7 cellular contexts compared by ENCODE assay signal in the genomic region with DNA sequence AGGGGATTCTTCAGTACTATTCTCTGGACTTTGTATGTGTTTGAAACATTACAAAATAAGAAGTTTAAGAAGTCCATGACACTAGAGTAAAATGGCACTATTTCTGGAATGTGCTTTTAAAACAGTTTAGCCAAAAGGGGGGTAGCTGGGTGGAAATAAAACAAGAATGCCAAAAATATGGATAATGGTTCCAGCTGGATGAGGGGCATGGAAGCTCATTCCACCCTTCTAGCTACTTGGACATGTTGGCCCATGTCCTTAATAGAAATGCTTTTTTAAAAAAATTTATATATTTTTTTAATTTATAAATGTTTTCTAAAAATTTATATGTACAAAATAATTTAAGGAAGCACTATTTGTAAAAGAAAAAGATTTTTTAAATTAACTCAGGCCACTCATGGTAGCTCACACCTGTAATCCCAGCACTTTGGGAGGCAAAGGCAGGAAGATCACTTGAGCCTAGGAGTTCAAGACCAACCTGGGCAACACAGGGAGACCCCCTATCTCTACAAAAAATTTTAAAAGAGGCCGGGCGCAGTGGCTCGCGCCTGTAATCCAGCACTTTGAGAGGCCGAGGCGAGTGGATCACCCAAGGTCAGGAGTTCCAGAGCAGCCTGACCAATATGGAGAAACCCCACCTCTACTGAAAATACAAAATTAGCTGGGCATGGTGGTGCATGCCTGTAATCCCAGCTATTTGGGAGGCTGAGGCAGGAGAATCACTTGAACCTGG. TPM values are rescaled to one million over a fixed set of nuclear protein-coding genes. Genes with fewer than 3 reads are reported as not detected.
DNase-seq lines count a peak whose midpoint lies in the region; ATAC-seq and TF ChIP-seq lines count a peak whose summit lies in the region.

No MANE protein-coding gene starts in this region.

- intact Hi-C loops in activated CD4-positive, alpha-beta memory T cell treated with anti-CD3 and anti-CD28 coated beads for 36 hours (cut with micrococcal nuclease): no loop called here

- no peaks in the 10 kb centered on the region for H3K27me3 ChIP-seq in GM23248 (replicated peaks; ENCODE audit: insufficient read depth)
- no peaks in the 10 kb centered on the region for H3K27me3 ChIP-seq in hepatocyte

- peak overlapping the region; percentile 68 for H3K27ac ChIP-seq in GM23248
- peak overlapping the region; percentile 86 for H3K27ac ChIP-seq in hepatocyte

- H3K4me2 ChIP-seq in GM23248 (ENCODE audit: unreplicated experiment) (peak overlapping the region; percentile 90), hepatocyte (peak overlapping the region; percentile 34)

- TF ChIP-seq CTCF in hepatocyte (IDR thresholded peaks at IDR 0.05; ENCODE audit: poor library complexity): no peak

- peak overlapping the region; percentile 63 for H3K4me3 ChIP-seq in GM23248
- no peak overlapping the region for H3K4me3 ChIP-seq in hepatocyte

- H3K9me3 ChIP-seq in GM23248 (ENCODE audit: low read depth) (no peaks in the 10 kb centered on the region), hepatocyte (ENCODE audit: low read depth) (no peaks in the 10 kb centered on the region)

- whole genome bisulfite sequencing in GM23248 (ENCODE audit: low coverage in 1 of 2, low lambda C conversion rate in 2 of 2, missing lambda C conversion rate in 2 of 2), 2 experiments: 87 to 96% methylated on average over 6 of the region's 6 CpGs
- 99% methylated on average over 6 of the region's 6 CpGs for WGBS in hepatocyte (ENCODE audit: low lambda C conversion rate, missing lambda C conversion rate)

- ATAC-seq in stimulated activated naive B cell treated with anti-CD40 and anti-IgM and Interleukin-4, amounts not matched to agents 10 μg/mL and 1 μg/mL and 100 μg/mL, for 72 hours (replicated peaks): no peak

- DNase-seq in GM23248 (no peak), hepatocyte (ENCODE audit: low spot score) (no peak), NCI-H2171 treated with DMSO at 0.1 percent for 48 hours (lab: John Stamatoyannopoulos, UW) (no peak), DMS79 (lab: John Stamatoyannopoulos, UW) (no peak), 8988T (no peak)
- no peak for DNase-seq in activated CD4-positive, alpha-beta memory T cell treated with anti-CD3 and anti-CD28 coated beads for 36 hours
- DNase-seq in stimulated activated naive B cell treated with anti-CD40 and anti-IgM and Interleukin-4, amounts not matched to agents 10 μg/mL and 1 μg/mL and 100 μg/mL, for 72 hours: no peak

- 0 out of 2 replicates have a peak, but pooled peaks cover 3% of the 10 kb centered on the region for H4K20me1 ChIP-seq in GM23248 (ENCODE audit: insufficient read depth)
- H4K20me1 ChIP-seq in hepatocyte (ENCODE audit: insufficient read depth, poor library complexity, severe bottlenecking): peaks cover 25% of the 10 kb centered on the region

- peak overlapping the region; percentile 78 for H3K4me3 Mint-ChIP-seq in activated CD4-positive, alpha-beta memory T cell treated with anti-CD3 and anti-CD28 coated beads for 36 hours
- H3K4me3 Mint-ChIP-seq in stimulated activated naive B cell treated with anti-CD40 and anti-IgM and Interleukin-4, amounts not matched to agents 10 μg/mL and 1 μg/mL and 100 μg/mL, for 72 hours: peak overlapping the region; percentile 76 to 82

- H3K27ac Mint-ChIP-seq in activated CD4-positive, alpha-beta memory T cell treated with anti-CD3 and anti-CD28 coated beads for 36 hours: peak overlapping the region; percentile 100
- peak overlapping the region; percentile 99 for H3K27ac Mint-ChIP-seq in stimulated activated naive B cell treated with anti-CD40 and anti-IgM and Interleukin-4, amounts not matched to agents 10 μg/mL and 1 μg/mL and 100 μg/mL, for 72 hours

- H3K9me3 Mint-ChIP-seq in activated CD4-positive, alpha-beta memory T cell treated with anti-CD3 and anti-CD28 coated beads for 36 hours: no peaks in the 10 kb centered on the region
- no peaks in the 10 kb centered on the region for H3K9me3 Mint-ChIP-seq in stimulated activated naive B cell treated with anti-CD40 and anti-IgM and Interleukin-4, amounts not matched to agents 10 μg/mL and 1 μg/mL and 100 μg/mL, for 72 hours

- H3K4me1 ChIP-seq in GM23248 (ENCODE audit: insufficient read depth) (peaks cover 37% of the 10 kb centered on the region), hepatocyte (ENCODE audit: insufficient read depth) (peaks cover 19% of the 10 kb centered on the region)

- H3K36me3 ChIP-seq in GM23248 (ENCODE audit: low read depth) (peaks cover 8% of the 10 kb centered on the region; the same call in 1 of the 2 replicates), hepatocyte (replicated peaks; ENCODE audit: insufficient read depth, low read depth) (no peaks in the 10 kb centered on the region)

- POLR2A ChIA-PET in activated CD4-positive, alpha-beta memory T cell treated with anti-CD3 and anti-CD28 coated beads for 36 hours (lab: Charles Lee): interaction anchor here (5.4 kb wide), 1 partner anchor 13 kb away, joined by 34 read pairs; the partner anchor contains the start of gene ZC3H7A

- in situ Hi-C loops in GM23248 (cut with MboI): no loop called here

- CTCF ChIA-PET in activated CD4-positive, alpha-beta memory T cell treated with anti-CD3 and anti-CD28 coated beads for 36 hours (lab: Charles Lee): interaction anchor here (0.7 to 10.2 kb wide), 4 partner anchors 9 to 41 kb away, joined by 3 to 99 read pairs (median 4); partner anchors contain the start of genes TXNDC11 and ZC3H7A

- H2AFZ ChIP-seq in GM23248 (no peak overlapping the region), hepatocyte (no peak overlapping the region)

- peaks cover 35% of the 10 kb centered on the region for H3F3A ChIP-seq in GM23248 (ENCODE audit: insufficient read depth)

- H3K36me3 Mint-ChIP-seq in activated CD4-positive, alpha-beta memory T cell treated with anti-CD3 and anti-CD28 coated beads for 36 hours: peaks cover 24% of the 10 kb centered on the region
- H3K36me3 Mint-ChIP-seq in stimulated activated naive B cell treated with anti-CD40 and anti-IgM and Interleukin-4, amounts not matched to agents 10 μg/mL and 1 μg/mL and 100 μg/mL, for 72 hours: peaks cover 11 to 23% of the 10 kb centered on the region in 2 donors

- H3K9me2 ChIP-seq in GM23248 (ENCODE audit: insufficient read depth) (no peaks in the 10 kb centered on the region), hepatocyte (replicated peaks; ENCODE audit: insufficient read depth) (no peaks in the 10 kb centered on the region)

- H3K79me2 ChIP-seq in GM23248 (ENCODE audit: insufficient read depth) (peaks cover 99% of the 10 kb centered on the region), hepatocyte (peaks cover 96% of the 10 kb centered on the region)

- H3K27me3 Mint-ChIP-seq in activated CD4-positive, alpha-beta memory T cell treated with anti-CD3 and anti-CD28 coated beads for 36 hours: no peaks in the 10 kb centered on the region
- no peaks in the 10 kb centered on the region for H3K27me3 Mint-ChIP-seq in stimulated activated naive B cell treated with anti-CD40 and anti-IgM and Interleukin-4, amounts not matched to agents 10 μg/mL and 1 μg/mL and 100 μg/mL, for 72 hours

- peak overlapping the region; percentile 57 for H3K9ac ChIP-seq in GM23248

- H3K4me1 Mint-ChIP-seq in activated CD4-positive, alpha-beta memory T cell treated with anti-CD3 and anti-CD28 coated beads for 36 hours (ENCODE audit: low read depth): peaks cover 73% of the 10 kb centered on the region
- peaks cover 38 to 80% of the 10 kb centered on the region in 2 donors for H3K4me1 Mint-ChIP-seq in stimulated activated naive B cell treated with anti-CD40 and anti-IgM and Interleukin-4, amounts not matched to agents 10 μg/mL and 1 μg/mL and 100 μg/mL, for 72 hours

RNA-seq across cellular contexts. Expression of gene ZC3H7A, which starts 12.8 kb away (rescaled TPM):
- 30.7 and 33.6 TPM in 2 replicates for total RNA-seq in GM23248 (2014; rRNA removed; shearing (Covaris generic))
- polyA plus RNA-seq in GM23248 (2016; fragmentation: Nextera tagmentation; extraction: Ambion mirVana): 48.0 and 49.7 TPM in 2 replicates
- total RNA-seq in activated CD4-positive, alpha-beta memory T cell treated with anti-CD3 and anti-CD28 coated beads for 36 hours: 10 to 100 TPM; 65.1 to 75.5 TPM
- 38.0 and 40.3 TPM in 2 replicates for total RNA-seq in hepatocyte
- polyA plus RNA-seq in hepatocyte: 34.1 and 34.9 TPM in 2 replicates

RNA-seq across cellular contexts. Expression of gene TXNDC11, which starts 41.6 kb away (rescaled TPM):
- 24.5 and 28.6 TPM in 2 replicates for total RNA-seq in GM23248 (2014; rRNA removed; shearing (Covaris generic))
- polyA plus RNA-seq in GM23248 (2016; fragmentation: Nextera tagmentation; extraction: Ambion mirVana) (24.4 and 25.9 TPM in 2 replicates), hepatocyte (58.5 and 59.4 TPM in 2 replicates)
- total RNA-seq in activated CD4-positive, alpha-beta memory T cell treated with anti-CD3 and anti-CD28 coated beads for 36 hours: 10 to 100 TPM; 28.4 to 29.9 TPM
- total RNA-seq in hepatocyte: 48.7 and 59.4 TPM in 2 replicates
